8 cellular contexts compared by ENCODE assay signal in genomic region chr1:16872152-16873075, GRCh38. TPM values are rescaled to one million over a fixed set of nuclear protein-coding genes. Genes with fewer than 3 reads are reported as not detected.
DNase-seq lines count a peak whose midpoint lies in the region; ATAC-seq and TF ChIP-seq lines count a peak whose summit lies in the region.
"Not testable (repeated sequence)": the region's sequence is repeated elsewhere in the genome, so short reads cannot be mapped to it uniquely, and the experiment has no call there.

No MANE protein-coding gene starts in this region.

- ATAC-seq in lung (ENCODE audit: insufficient read depth, low FRiP score) (peak; percentile 84), sciatic nerve (peak; percentile 91)

- intact Hi-C loops in head of caudate nucleus (cut with DNase I); sciatic nerve (cut with DNase I): not testable (repeated sequence)

- not testable (repeated sequence) for H3K36me3 ChIP-seq in MG63; lung (ENCODE audit: control insufficient read depth in 2 of 2, insufficient read depth in 2 of 2, low read length in 2 of 2)

- not testable (repeated sequence) for TF ChIP-seq CTCF in choroid plexus epithelial cell (conservative IDR thresholded peaks at IDR 0.05; ENCODE audit: low read depth, low read length); lung (IDR thresholded peaks at IDR 0.05; ENCODE audit: control extremely low read depth, extremely low read depth)

- WGBS in lung, 2 donors = 28 to 43% methylated on average over 46 to 58 of the region's 66 CpGs

- H3K9me3 ChIP-seq in MG63; lung (ENCODE audit: control insufficient read depth in 2 of 2, insufficient read depth in 1 of 2, low read length in 1 of 2): not testable (repeated sequence)

- DNase-seq in Daoy (ENCODE audit: low read depth) (peak; percentile 99), MG63 (peak; percentile 97), choroid plexus epithelial cell (ENCODE audit: low read depth) (peak; percentile 74), head of caudate nucleus (peak in 41 of 42 donors; percentile 30 to 92 (median 73)), sciatic nerve (ENCODE audit: low spot score) (peak; percentile 69), superior temporal gyrus (ENCODE audit: extremely low spot score) (peak; percentile 64)
- DNase-seq in activated CD8-positive, alpha-beta memory T cell treated with anti-CD3 and anti-CD28 coated beads for 48 hours (ENCODE audit: low read depth in 2 of 3, low spot score in 2 of 3) = peak; percentile 56 to 86 (median 74)
- DNase-seq in lung (ENCODE audit: low spot score) = not testable (repeated sequence)

- not testable (repeated sequence) for H3K4me3 ChIP-seq in MG63, lung
- peak overlapping the region; percentile 30 for H3K4me3 ChIP-seq in choroid plexus epithelial cell (ENCODE audit: low read depth, low read length)

- not testable (repeated sequence) for H3K27me3 ChIP-seq in MG63; lung (ENCODE audit: control insufficient read depth, insufficient read depth)

- H3K27ac ChIP-seq in lung (ENCODE audit: low read depth in 1 of 2, low read length in 1 of 2) = not testable (repeated sequence)

- not testable (repeated sequence) for H3K4me1 ChIP-seq in lung (ENCODE audit: control insufficient read depth in 2 of 2, insufficient read depth in 2 of 2, low read length in 2 of 2)

RNA-seq across cellular contexts. Expression of gene RNU1-2, which starts 23.4 kb away (rescaled TPM):
- total RNA-seq in Daoy (2014; rRNA removed; shearing (Covaris generic)) = 306 and 832 TPM in 2 replicates
- not detected in 2 replicates for total RNA-seq in MG63 (2014; rRNA removed; shearing (Covaris generic); ENCODE audit: low replicate concordance)
- total RNA-seq in lung = 1,000 to 10,000 TPM in 1 of 2 donors, under 1 TPM in 1; under 0.01 to 3,134 TPM
- not detected for polyA plus RNA-seq in lung
- 13,769 TPM for total RNA-seq in sciatic nerve

RNA-seq across cellular contexts. Expression of gene CROCC, which starts 49.3 kb away (rescaled TPM):
- total RNA-seq in Daoy (2014; rRNA removed; shearing (Covaris generic)) = 30.6 and 31.3 TPM in 2 replicates
- total RNA-seq in MG63 (2014; rRNA removed; shearing (Covaris generic); ENCODE audit: low replicate concordance) = 18.1 and 36.9 TPM in 2 replicates
- total RNA-seq in lung = 10 to 100 TPM; 31.5 to 42.2 TPM
- polyA plus RNA-seq in lung = 10 to 100 TPM; 14.9 to 25.4 TPM
- total RNA-seq in sciatic nerve = 35.7 TPM
